ENCODE assay signal across 27 cellular contexts in the genomic region with DNA sequence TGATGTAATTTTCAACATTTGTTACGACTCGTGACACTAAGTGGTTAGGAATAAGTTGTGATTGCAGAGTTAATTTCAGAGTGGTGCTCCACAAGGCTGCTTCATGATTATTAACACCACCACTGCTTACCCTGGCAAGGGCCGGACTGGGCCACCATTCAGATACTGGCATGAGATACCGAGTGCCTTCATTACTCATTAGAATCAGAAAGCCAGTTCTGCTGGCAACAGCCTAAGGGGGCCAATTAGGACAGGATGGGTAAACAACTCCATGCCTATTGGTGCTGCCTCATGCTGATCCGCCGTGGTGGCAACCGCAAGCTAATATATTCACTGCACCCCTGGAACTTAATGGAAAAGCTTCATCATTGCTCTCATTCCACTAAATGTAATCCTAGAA.
"Had no signal": no experiment of that assay in that cellular context is flagged by ENCODE, and none has a peak within 500 bp of the region (broad histone marks: within the 10 kb centered on the region; RNA-seq: fewer than 3 reads in every experiment).

No MANE protein-coding gene starts in this region.

- ATAC-seq: activated CD4-positive, CD25-positive, alpha-beta regulatory T cell treated with anti-CD3 and anti-CD28 coated beads, Interleukin-2, amount 50 U/mL, for 24 hours; left cardiac atrium; left ventricle myocardium superior; sciatic nerve; stimulated activated effector memory CD8-positive, alpha-beta T cell treated with anti-CD3 and anti-CD28 coated beads, Interleukin-12 subunit alpha, Interleukin-12 subunit beta, amount 100 ng/mL, for 72 hours; stimulated activated naive CD8-positive, alpha-beta T cell treated with anti-CD3 and anti-CD28 coated beads, Interleukin-15, amount 100 ng/mL, for 72 hours had no signal

- H3K27ac ChIP-seq: ascending aorta, brain microvascular endothelial cell, epithelial cell of prostate, esophagus squamous epithelium, neutrophil, skin epidermis, upper lobe of left lung, vagina had no signal

- H3K4me1 ChIP-seq: ascending aorta, upper lobe of left lung, vagina had no signal

- H3K9me3 ChIP-seq: ascending aorta, esophagus squamous epithelium, neutrophil, upper lobe of left lung, vagina had no signal

- H3K36me3 ChIP-seq: ascending aorta, brain microvascular endothelial cell, esophagus squamous epithelium, neutrophil, upper lobe of left lung, vagina had no signal

- DNase-seq: activated CD4-positive, alpha-beta memory T cell treated with anti-CD3 and anti-CD28 coated beads for 36 hours; activated CD4-positive, alpha-beta T cell treated with anti-CD3 and anti-CD28 coated beads, Interleukin-2, amount 10 ng/mL, durations not matched to agents 24 days and 14 days; activated CD8-positive, alpha-beta memory T cell treated with anti-CD3 and anti-CD28 coated beads, Interleukin-2, amount 50 U/mL, for 48 hours; activated gamma-delta T cell; activated naive CD4-positive, alpha-beta T cell treated with anti-CD3 and anti-CD28 coated beads, Interleukin-2, amount 10 ng/mL, durations not matched to agents 7 days and 5 days; activated naive CD8-positive, alpha-beta T cell treated with anti-CD3 and anti-CD28 coated beads, Interleukin-2, amount 10 ng/mL, durations not matched to agents 7 days and 5 days; activated T-cell treated with anti-CD3 and anti-CD28 coated beads, Interleukin-2, amount 50 U/mL, for 24 hours; brain microvascular endothelial cell; dermis blood vessel endothelial cell; effector CD4-positive, alpha-beta T cell; esophagus squamous epithelium; left cardiac atrium; left ventricle myocardium superior; naive B cell; nephron progenitor cell; stimulated activated CD4-positive, alpha-beta T cell treated with anti-CD3 and anti-CD28 coated beads, Interleukin-4, amount 100 ng/mL, for 24 hours; stimulated activated naive CD8-positive, alpha-beta T cell treated with anti-CD3 and anti-CD28 coated beads, Interleukin-15, amount 100 ng/mL, for 72 hours; T-helper 1 cell; upper lobe of left lung had no signal

- H3K27me3 ChIP-seq: ascending aorta, brain microvascular endothelial cell, esophagus squamous epithelium, neutrophil, upper lobe of left lung, vagina had no signal

- H3K4me3 ChIP-seq: ascending aorta, esophagus squamous epithelium, skin epidermis, upper lobe of left lung, vagina had no signal
